Comparison of ENCODE assay signal across 1 cellular context in genomic region chr12:1913377-1914115, GRCh38.
TF ChIP-seq lines count a peak whose summit lies in the region.

No MANE protein-coding gene starts in this region.

TF ChIP-seq in HepG2, 621 proteins besides CTCF, POLR2A, EP300 and RAD21 (continued from another document):
- TF ChIP-seq HOMEZ (CRISPR knock-in tag; IDR thresholded peaks at IDR 0.05; ENCODE audit: low read depth) (no peak), CCDC6 (CRISPR knock-in tag; IDR thresholded peaks at IDR 0.05) (no peak), HNF1A (IDR thresholded peaks at IDR 0.05; ENCODE audit: low read depth) (no peak), HNF1A (CRISPR knock-in tag; IDR thresholded peaks at IDR 0.05; ENCODE audit: borderline replicate concordance) (no peak), ZMYM3 (CRISPR knock-in tag; IDR thresholded peaks at IDR 0.05) (no peak), GLI4 (CRISPR knock-in tag; IDR thresholded peaks at IDR 0.05; ENCODE audit: borderline replicate concordance) (no peak), GTF3A (CRISPR knock-in tag; conservative IDR thresholded peaks at IDR 0.05) (no peak), RCOR2 (CRISPR knock-in tag; IDR thresholded peaks at IDR 0.05) (no peak), ZNF577 (CRISPR knock-in tag; IDR thresholded peaks at IDR 0.05; ENCODE audit: borderline replicate concordance, low read depth) (no peak), RBM39 (IDR thresholded peaks at IDR 0.05; ENCODE audit: low read depth, low read length, poor library complexity, severe bottlenecking) (no peak), ATF5 (CRISPR knock-in tag; IDR thresholded peaks at IDR 0.05; ENCODE audit: low read depth) (no peak), STAT6 (CRISPR knock-in tag; IDR thresholded peaks at IDR 0.05; ENCODE audit: borderline replicate concordance) (no peak)
